ENCODE assay signal across 1 cellular context in genomic region chr1:11339346-11340247, GRCh38.
TF ChIP-seq lines count a peak whose summit lies in the region.

No MANE protein-coding gene starts in this region.

TF ChIP-seq in HEK293, 187 proteins besides CTCF, POLR2A, EP300 and RAD21 (continued from another document):
- no peak for TF ChIP-seq ZNF148 (tag by site-specific recombination; IDR thresholded peaks at IDR 0.05; ENCODE audit: borderline replicate concordance)
- no peak for TF ChIP-seq ZNF114 (tag by site-specific recombination; IDR thresholded peaks at IDR 0.05)
- TF ChIP-seq ZNF37A (tag by site-specific recombination; IDR thresholded peaks at IDR 0.05) = no peak
- TF ChIP-seq ZNF561 (tag by site-specific recombination; IDR thresholded peaks at IDR 0.05; ENCODE audit: borderline replicate concordance) = no peak
- TF ChIP-seq ZNF473 (tag by site-specific recombination; IDR thresholded peaks at IDR 0.05) = no peak
- no peak for TF ChIP-seq INSM2 (tag by site-specific recombination; IDR thresholded peaks at IDR 0.05)
- TF ChIP-seq ZNF138 (tag by site-specific recombination; IDR thresholded peaks at IDR 0.05; ENCODE audit: borderline replicate concordance) = no peak
- TF ChIP-seq PRDM10 (tag by site-specific recombination; IDR thresholded peaks at IDR 0.05) = no peak
- TF ChIP-seq BCL11A (tag by site-specific recombination; IDR thresholded peaks at IDR 0.05; ENCODE audit: low read depth) = no peak
- TF ChIP-seq, protein P1, sequence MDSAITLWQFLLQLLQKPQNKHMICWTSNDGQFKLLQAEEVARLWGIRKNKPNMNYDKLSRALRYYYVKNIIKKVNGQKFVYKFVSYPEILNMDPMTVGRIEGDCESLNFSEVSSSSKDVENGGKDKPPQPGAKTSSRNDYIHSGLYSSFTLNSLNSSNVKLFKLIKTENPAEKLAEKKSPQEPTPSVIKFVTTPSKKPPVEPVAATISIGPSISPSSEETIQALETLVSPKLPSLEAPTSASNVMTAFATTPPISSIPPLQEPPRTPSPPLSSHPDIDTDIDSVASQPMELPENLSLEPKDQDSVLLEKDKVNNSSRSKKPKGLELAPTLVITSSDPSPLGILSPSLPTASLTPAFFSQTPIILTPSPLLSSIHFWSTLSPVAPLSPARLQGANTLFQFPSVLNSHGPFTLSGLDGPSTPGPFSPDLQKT (IDR thresholded peaks at IDR 0.05; ENCODE audit: borderline replicate concordance, low read depth, low read length) = no peak
- TF ChIP-seq ZIC2 (tag by site-specific recombination; IDR thresholded peaks at IDR 0.05) = 0 out of 2 replicates have a peak, but pooled peaks have one; percentile 12
- TF ChIP-seq ZEB2 (tag by site-specific recombination; IDR thresholded peaks at IDR 0.05) = no peak
- no peak for TF ChIP-seq ZNF658 (tag by site-specific recombination; IDR thresholded peaks at IDR 0.05)
- TF ChIP-seq, protein P2, sequence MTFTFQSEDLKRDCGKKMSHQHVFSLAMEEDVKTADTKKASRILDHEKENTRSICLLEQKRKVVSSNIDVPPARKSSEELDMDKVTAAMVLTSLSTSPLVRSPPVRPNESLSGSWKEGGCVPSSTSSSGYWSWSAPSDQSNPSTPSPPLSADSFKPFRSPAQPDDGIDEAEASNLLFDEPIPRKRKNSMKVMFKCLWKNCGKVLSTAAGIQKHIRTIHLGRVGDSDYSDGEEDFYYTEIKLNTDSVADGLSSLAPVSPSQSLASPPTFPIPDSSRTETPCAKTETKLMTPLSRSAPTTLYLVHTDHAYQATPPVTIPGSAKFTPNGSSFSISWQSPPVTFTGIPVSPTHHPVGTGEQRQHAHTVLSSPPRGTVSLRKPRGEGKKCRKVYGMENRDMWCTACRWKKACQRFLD (tag by site-specific recombination; IDR thresholded peaks at IDR 0.05) = no peak
- no peak for TF ChIP-seq ZNF146 (tag by site-specific recombination; IDR thresholded peaks at IDR 0.05)
- no peak for TF ChIP-seq ZNF510 (tag by site-specific recombination; IDR thresholded peaks at IDR 0.05; ENCODE audit: insufficient replicate concordance)
- no peak for TF ChIP-seq ZNF514 (tag by site-specific recombination; IDR thresholded peaks at IDR 0.05)
- TF ChIP-seq, protein P3, sequence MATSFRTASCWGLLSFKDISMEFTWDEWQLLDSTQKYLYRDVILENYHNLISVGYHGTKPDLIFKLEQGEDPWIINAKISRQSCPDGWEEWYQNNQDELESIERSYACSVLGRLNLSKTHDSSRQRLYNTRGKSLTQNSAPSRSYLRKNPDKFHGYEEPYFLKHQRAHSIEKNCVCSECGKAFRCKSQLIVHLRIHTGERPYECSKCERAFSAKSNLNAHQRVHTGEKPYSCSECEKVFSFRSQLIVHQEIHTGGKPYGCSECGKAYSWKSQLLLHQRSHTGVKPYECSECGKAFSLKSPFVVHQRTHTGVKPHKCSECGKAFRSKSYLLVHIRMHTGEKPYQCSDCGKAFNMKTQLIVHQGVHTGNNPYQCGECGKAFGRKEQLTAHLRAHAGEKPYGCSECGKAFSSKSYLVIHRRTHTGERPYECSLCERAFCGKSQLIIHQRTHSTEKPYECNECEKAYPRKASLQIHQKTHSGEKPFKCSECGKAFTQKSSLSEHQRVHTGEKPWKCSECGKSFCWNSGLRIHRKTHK (tag by site-specific recombination; IDR thresholded peaks at IDR 0.05) = no peak
- no peak for TF ChIP-seq ZBTB26 (tag by site-specific recombination; optimal IDR thresholded peaks at IDR 0.05)
- TF ChIP-seq GLIS2 (tag by site-specific recombination; IDR thresholded peaks at IDR 0.05) = peak; percentile 15; the same call in 1 of the 2 replicates
- no peak for TF ChIP-seq ZNF560 (tag by site-specific recombination; IDR thresholded peaks at IDR 0.05; ENCODE audit: borderline replicate concordance)
- no peak for TF ChIP-seq KLF8 (tag by site-specific recombination; IDR thresholded peaks at IDR 0.05)
- peak; percentile 64 for TF ChIP-seq ZNF600 (tag by site-specific recombination; IDR thresholded peaks at IDR 0.05)
- TF ChIP-seq MEIS1 (CRISPR knock-in tag; IDR thresholded peaks at IDR 0.05; ENCODE audit: borderline replicate concordance) = no peak; the same call in 1 of the 2 replicates
- TF ChIP-seq ZNF394 (tag by site-specific recombination; IDR thresholded peaks at IDR 0.05; ENCODE audit: borderline replicate concordance) = peak; percentile 50; the same call in 1 of the 2 replicates
- TF ChIP-seq AEBP2 (tag by site-specific recombination; IDR thresholded peaks at IDR 0.05; ENCODE audit: borderline replicate concordance) = no peak
- TF ChIP-seq ZNF501 (tag by site-specific recombination; IDR thresholded peaks at IDR 0.05) = no peak
- TF ChIP-seq ZNF10 (tag by site-specific recombination; IDR thresholded peaks at IDR 0.05) = no peak
- TF ChIP-seq ZBTB21 (tag by site-specific recombination; IDR thresholded peaks at IDR 0.05) = no peak
- no peak for TF ChIP-seq ZNF629 (tag by site-specific recombination; IDR thresholded peaks at IDR 0.05)
- TF ChIP-seq ZNF677 (tag by site-specific recombination; IDR thresholded peaks at IDR 0.05) = no peak
- TF ChIP-seq PRDM1 (tag by site-specific recombination; IDR thresholded peaks at IDR 0.05) = peak; percentile 60; the same call in 1 of the 2 replicates
- no peak for TF ChIP-seq ZNF521 (tag by site-specific recombination; IDR thresholded peaks at IDR 0.05)
